In the genomic region with DNA sequence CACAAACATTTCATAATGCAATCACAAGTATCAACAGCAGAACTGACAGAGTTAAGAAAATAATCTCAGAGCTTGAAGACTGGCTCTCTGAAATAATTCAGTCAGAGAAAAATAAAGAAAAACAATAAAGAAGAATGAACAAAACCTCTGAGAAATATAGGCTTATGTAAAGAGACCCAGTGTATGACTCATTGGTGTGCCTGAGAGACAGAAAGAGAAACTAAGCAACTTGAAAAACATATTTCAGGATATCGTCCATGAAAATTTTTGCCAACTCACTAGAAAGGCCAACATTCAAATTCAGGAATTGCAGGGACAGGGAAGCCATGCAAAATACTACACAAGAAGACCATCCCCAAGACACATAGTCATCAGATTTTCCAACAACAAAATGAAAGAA, we compare ENCODE assay signal across 16 cellular contexts. TPM values are rescaled to one million over a fixed set of nuclear protein-coding genes. Genes with fewer than 3 reads are reported as not detected.
DNase-seq lines count a peak whose midpoint lies in the region; ATAC-seq and TF ChIP-seq lines count a peak whose summit lies in the region.
"Had no signal": no experiment of that assay in that cellular context is flagged by ENCODE, and none has a peak within 500 bp of the region (broad histone marks: within the 10 kb centered on the region; RNA-seq: fewer than 3 reads in every experiment).

No MANE protein-coding gene starts in this region.

- no peak for TF ChIP-seq POLR2A in IMR-90 (IDR thresholded peaks at IDR 0.05; ENCODE audit: low read depth, low read length)

- no peaks in the 10 kb centered on the region for H3K9me3 Mint-ChIP-seq in activated T-helper 17 cell treated with anti-CD3 and anti-CD28 coated beads, Interleukin-2, amount 50 U/mL, for 72 hours
- H3K9me3 Mint-ChIP-seq in immature natural killer cell = no peaks in the 10 kb centered on the region
- H3K9me3 Mint-ChIP-seq: nephron progenitor cell had no signal

- H4K8ac ChIP-seq in IMR-90 (ENCODE audit: low read depth in 2 of 2, low read length in 2 of 2) = no peak overlapping the region

- no peak overlapping the region for H3K27ac Mint-ChIP-seq in activated T-helper 17 cell treated with anti-CD3 and anti-CD28 coated beads, Interleukin-2, amount 50 U/mL, for 72 hours
- H3K27ac Mint-ChIP-seq in immature natural killer cell = peak overlapping the region in 5 of 6 donors; percentile 47 to 89 (median 79)
- H3K27ac Mint-ChIP-seq: nephron progenitor cell had no signal

- peak overlapping the region; percentile 87; the same call in 1 of the 2 replicates for H3K4me2 ChIP-seq in IMR-90 (ENCODE audit: low read depth, low read length)

- no peaks in the 10 kb centered on the region for H4K20me1 ChIP-seq in IMR-90 (ENCODE audit: insufficient read depth, low read length)

- no peak overlapping the region for H2AK5ac ChIP-seq in IMR-90 (ENCODE audit: low read depth, low read length)

- no peaks in the 10 kb centered on the region for H3K4me1 Mint-ChIP-seq in activated T-helper 17 cell treated with anti-CD3 and anti-CD28 coated beads, Interleukin-2, amount 50 U/mL, for 72 hours
- peaks cover 27 to 41% of the 10 kb centered on the region in 2 donors for H3K4me1 Mint-ChIP-seq in immature natural killer cell

- H2AFZ ChIP-seq in IMR-90 (replicated peaks; ENCODE audit: low read length, poor library complexity) = no peak overlapping the region

- H3K14ac ChIP-seq in IMR-90 (replicated peaks; ENCODE audit: low read depth, low read length) = no peak overlapping the region

- H2BK120ac ChIP-seq in IMR-90 (ENCODE audit: low read depth, low read length) = no peak overlapping the region

- H3K56ac ChIP-seq in IMR-90 (ENCODE audit: extremely low read depth, insufficient read depth, low read length) = no peak overlapping the region

- H3K9me1 ChIP-seq in IMR-90 (ENCODE audit: insufficient read depth, low read length) = no peaks in the 10 kb centered on the region

- in situ Hi-C loops in IMR-90 (cut with MboI; ENCODE audit: low sequenced_read_pairs) = no loop called here

- no peaks in the 10 kb centered on the region for H3K36me3 Mint-ChIP-seq in activated T-helper 17 cell treated with anti-CD3 and anti-CD28 coated beads, Interleukin-2, amount 50 U/mL, for 72 hours (ENCODE audit: low read depth)
- H3K36me3 Mint-ChIP-seq in immature natural killer cell = no peaks in the 10 kb centered on the region

- H4K5ac ChIP-seq in IMR-90 (ENCODE audit: low read depth, low read length) = no peak overlapping the region

- peaks cover 21% of the 10 kb centered on the region for H3K27me3 Mint-ChIP-seq in activated T-helper 17 cell treated with anti-CD3 and anti-CD28 coated beads, Interleukin-2, amount 50 U/mL, for 72 hours
- peaks cover 0 to 8% (median 6%) of the 10 kb centered on the region in 3 donors for H3K27me3 Mint-ChIP-seq in immature natural killer cell (ENCODE audit: low read depth in 3 of 3)

- no peak for TF ChIP-seq RAD21 in IMR-90 (IDR thresholded peaks at IDR 0.05; ENCODE audit: low read length)

- DNase-seq in Daoy (ENCODE audit: low read depth) (peak; percentile 13), IMR-90 (peak; percentile 7), immature natural killer cell (no peak), NCI-H1092 (lab: John Stamatoyannopoulos, UW) (no peak), NCI-H146 (lab: John Stamatoyannopoulos, UW) (no peak)
- no peak for DNase-seq in activated CD4-positive, CD25-positive, alpha-beta regulatory T cell treated with anti-CD3 and anti-CD28 coated beads, Interleukin-2, amount 50 U/mL, for 72 hours
- DNase-seq: activated CD8-positive, alpha-beta memory T cell treated with anti-CD3 and anti-CD28 coated beads for 24 hours; NCI-H1417 treated with DMSO at 0.1 percent for 48 hours; NCI-H748 treated with DMSO at 0.1 percent for 48 hours; nephron progenitor cell; small intestine; SW 1271 had no signal

- no peak overlapping the region for H2BK15ac ChIP-seq in IMR-90 (ENCODE audit: low read depth, low read length)

- H3K23ac ChIP-seq in IMR-90 (ENCODE audit: low read depth, low read length) = no peak overlapping the region

- no peak overlapping the region for H2BK5ac ChIP-seq in IMR-90 (ENCODE audit: low read depth, low read length, poor library complexity, severe bottlenecking)

- peaks cover 3% of the 10 kb centered on the region; the same call in 1 of the 2 replicates for H3K9me3 ChIP-seq in IMR-90 (ENCODE audit: control insufficient read depth, insufficient read depth, low read length)

- no peak for TF ChIP-seq CTCF in IMR-90 (conservative IDR thresholded peaks at IDR 0.05; ENCODE audit: low read depth, low read length)

- no peak overlapping the region for H4K91ac ChIP-seq in IMR-90 (ENCODE audit: insufficient read depth, low read depth, low read length)

- H3K79me1 ChIP-seq in IMR-90 (ENCODE audit: low read depth in 1 of 2, low read length in 2 of 2) = no peaks in the 10 kb centered on the region

- POLR2A ChIA-PET in IMR-90 (lab: Charles Lee; ENCODE audit: unreplicated experiment) = no interaction called here

- CTCF ChIA-PET in IMR-90 (lab: Yijun Ruan, JAX) = no interaction called here

- H3K9ac ChIP-seq in IMR-90 (ENCODE audit: low read depth, low read length) = no peak overlapping the region

- intact Hi-C loops in IMR-90 (cut with micrococcal nuclease) = no loop called here

- no peak overlapping the region for H2BK20ac ChIP-seq in IMR-90 (ENCODE audit: low read depth, low read length)

- H2AK9ac ChIP-seq in IMR-90 (replicated peaks; ENCODE audit: low read depth, low read length, poor library complexity) = no peak overlapping the region

- BruUV-seq in IMR-90 (replicated peaks; lab: Mats Ljungman, UMichigan) = no TSS peak

- H3K18ac ChIP-seq in IMR-90 (ENCODE audit: low read depth, low read length) = no peak overlapping the region; the same call in 1 of the 2 replicates

- H3K36me3 ChIP-seq in IMR-90 (ENCODE audit: control insufficient read depth, insufficient read depth, low read length) = no peaks in the 10 kb centered on the region

- dilution Hi-C loops in IMR-90 (cut with HindIII; ENCODE audit: low sequenced_read_pairs, unreplicated experiment) = no loop called here

- H3K4me3 Mint-ChIP-seq in activated T-helper 17 cell treated with anti-CD3 and anti-CD28 coated beads, Interleukin-2, amount 50 U/mL, for 72 hours = peak overlapping the region; percentile 48
- peak overlapping the region; percentile 33 to 85 (median 79) for H3K4me3 Mint-ChIP-seq in immature natural killer cell
- H3K4me3 Mint-ChIP-seq: nephron progenitor cell had no signal

- H3K27ac ChIP-seq in IMR-90 (ENCODE audit: insufficient read depth, low read length) = no peak overlapping the region

- H3K4ac ChIP-seq in IMR-90 (ENCODE audit: low read depth, low read length) = no peak overlapping the region

- ATAC-seq in IMR-90 (ENCODE audit: low read depth) (no peak), HG02973 (IDR thresholded peaks at IDR 0.05; ENCODE audit: unreplicated experiment) (no peak)
- no peak for ATAC-seq in activated T-helper 17 cell treated with anti-CD3 and anti-CD28 coated beads, Interleukin-2, amount 50 U/mL, for 72 hours (replicated peaks)

- H3K4me1 ChIP-seq in IMR-90 (ENCODE audit: control insufficient read depth, insufficient read depth, low read length) = no peaks in the 10 kb centered on the region

- no peaks in the 10 kb centered on the region for H3K27me3 ChIP-seq in IMR-90 (ENCODE audit: control insufficient read depth, insufficient read depth, low read length)

- 67% methylated on average over 1 of the region's 1 CpG; no CpG with 5 or more reads in 1 of the 2 experiments for WGBS in IMR-90 (ENCODE audit: extremely low coverage in 2 of 2, insufficient read length in 1 of 2), 2 experiments

- peak overlapping the region; percentile 53; the same call in 1 of the 2 replicates for H3K4me3 ChIP-seq in IMR-90 (ENCODE audit: insufficient read depth, low read depth, low read length)

TF ChIP-seq in IMR-90, 13 proteins besides CTCF, POLR2A, EP300 and RAD21:
- TF ChIP-seq CEBPB (IDR thresholded peaks at IDR 0.05; ENCODE audit: low read depth, low read length) = no peak
- TF ChIP-seq RFX5 (IDR thresholded peaks at IDR 0.05; ENCODE audit: low read depth, low read length) = no peak
- TF ChIP-seq, protein P1, sequence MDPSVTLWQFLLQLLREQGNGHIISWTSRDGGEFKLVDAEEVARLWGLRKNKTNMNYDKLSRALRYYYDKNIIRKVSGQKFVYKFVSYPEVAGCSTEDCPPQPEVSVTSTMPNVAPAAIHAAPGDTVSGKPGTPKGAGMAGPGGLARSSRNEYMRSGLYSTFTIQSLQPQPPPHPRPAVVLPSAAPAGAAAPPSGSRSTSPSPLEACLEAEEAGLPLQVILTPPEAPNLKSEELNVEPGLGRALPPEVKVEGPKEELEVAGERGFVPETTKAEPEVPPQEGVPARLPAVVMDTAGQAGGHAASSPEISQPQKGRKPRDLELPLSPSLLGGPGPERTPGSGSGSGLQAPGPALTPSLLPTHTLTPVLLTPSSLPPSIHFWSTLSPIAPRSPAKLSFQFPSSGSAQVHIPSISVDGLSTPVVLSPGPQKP (IDR thresholded peaks at IDR 0.05; ENCODE audit: borderline replicate concordance, low read depth, low read length) = no peak
- TF ChIP-seq FOS (IDR thresholded peaks at IDR 0.05; ENCODE audit: low read depth, low read length) = no peak

RNA-seq across cellular contexts. Expression of a gene that starts 56.2 kb away (rescaled TPM):
- total RNA-seq in Daoy (2014; rRNA removed; shearing (Covaris generic)) = not detected in 2 replicates
- total RNA-seq in IMR-90 (2012; rRNA removed) = not detected in 2 replicates
- polyA plus RNA-seq in IMR-90 (2012; rRNA removed) (not detected in 2 replicates), immature natural killer cell (not detected)
- polyA plus RNA-seq in IMR-90 (2012; cell fraction: cytosol; rRNA removed) = not detected in 2 replicates
- polyA plus RNA-seq in IMR-90 (2012; cell fraction: nucleus; rRNA removed; ENCODE audit: low replicate concordance) = not detected in 2 replicates
- not detected for total RNA-seq in activated T-helper 17 cell treated with anti-CD3 and anti-CD28 coated beads, Interleukin-2, amount 50 U/mL, for 72 hours
- total RNA-seq: epithelial cell of proximal tubule, kidney epithelial cell had no signal

Comparison
In these comparisons a context has a peak if more than half of its experiments do, and no peak if none do; other contexts are left out.
1. DNase-seq: peak in Daoy (single experiment) and IMR-90 (single experiment); none in immature natural killer cell (0 of 3), NCI-H1092 (single experiment), NCI-H146 (single experiment) and activated CD4-positive, CD25-positive, alpha-beta regulatory T cell treated with anti-CD3 and anti-CD28 coated beads, Interleukin-2, amount 50 U/mL, for 72 hours (single experiment).